ENCODE assay signal across 8 cellular contexts in the genomic region with DNA sequence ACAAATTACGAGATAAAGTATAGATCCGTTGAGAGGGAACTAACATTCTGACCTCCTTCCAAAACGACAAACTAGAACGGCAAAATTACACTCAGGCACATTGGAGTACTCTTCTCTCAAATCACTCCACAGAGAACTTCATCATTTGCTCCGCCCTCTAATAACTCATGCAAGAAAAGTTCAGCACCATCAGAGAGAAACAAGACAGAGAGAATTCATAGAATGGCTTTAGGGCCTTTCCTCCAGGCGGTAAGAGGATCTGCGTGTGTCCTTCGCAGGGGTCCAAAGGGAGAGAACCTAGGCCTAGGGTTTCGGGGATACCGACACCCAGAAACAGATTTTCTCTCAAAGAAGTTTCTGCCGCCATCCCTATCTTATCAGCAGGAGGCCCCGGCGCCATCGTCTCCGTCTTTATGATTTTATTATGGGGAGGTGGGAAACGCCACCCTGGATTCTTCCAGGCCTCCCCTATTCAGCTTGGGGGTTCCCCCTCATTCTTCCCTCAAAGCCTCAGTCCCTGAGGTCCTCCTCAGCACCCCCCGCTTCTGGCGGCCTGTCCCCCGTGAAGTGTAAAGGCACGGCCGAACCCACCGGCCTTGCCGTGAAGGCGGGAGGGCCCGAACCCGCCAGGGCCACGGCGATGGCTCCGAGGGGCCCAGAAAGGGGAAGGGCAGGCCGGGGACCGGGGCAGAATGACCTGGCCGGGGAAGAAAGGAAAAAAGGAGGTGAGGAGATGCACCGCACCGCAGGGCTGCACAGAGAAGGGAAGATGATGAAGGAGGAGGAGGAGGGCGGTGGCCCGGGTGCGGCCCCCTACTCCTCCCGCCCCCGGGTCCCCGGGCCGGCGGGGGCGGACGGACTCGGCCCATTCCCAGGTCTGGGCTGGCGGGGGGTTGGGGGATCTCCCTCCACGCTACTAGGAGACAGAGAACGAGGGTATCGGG. TPM values are rescaled to one million over a fixed set of nuclear protein-coding genes. Genes with fewer than 3 reads are reported as not detected.
DNase-seq lines count a peak whose midpoint lies in the region; ATAC-seq and TF ChIP-seq lines count a peak whose summit lies in the region.

No MANE protein-coding gene starts in this region.

- ATAC-seq in activated CD4-positive, CD25-positive, alpha-beta regulatory T cell treated with anti-CD3 and anti-CD28 coated beads, Interleukin-2, amount 50 U/mL, for 24 hours, result peak; percentile 3 to 21
- ATAC-seq in HG02588 (IDR thresholded peaks at IDR 0.05; ENCODE audit: unreplicated experiment) (peak; percentile 34), WTC11 (peak; percentile 13), lower lobe of right lung (peak; percentile 60 to 63)
- ATAC-seq in stimulated activated naive CD8-positive, alpha-beta T cell treated with anti-CD3 and anti-CD28 coated beads, Interleukin-15, Interleukin-2, amounts not matched to agents 100 U/mL and 50 U/mL, for 24 hours, result peak; percentile 22

- no peak for TF ChIP-seq CTCF in NB4 (IDR thresholded peaks at IDR 0.05; ENCODE audit: low read depth, low read length)
- no peak for TF ChIP-seq CTCF in WTC11 (IDR thresholded peaks at IDR 0.05)
- TF ChIP-seq CTCF in lower lobe of right lung (IDR thresholded peaks at IDR 0.05), result no peak

- no peaks in the 10 kb centered on the region for H3K9me3 Mint-ChIP-seq in WTC11

- H3K36me3 ChIP-seq in effector memory CD4-positive, alpha-beta T cell (ENCODE audit: control insufficient read depth, insufficient read depth, low read length), result peaks cover 7% of the 10 kb centered on the region
- peaks cover 8% of the 10 kb centered on the region for H3K36me3 ChIP-seq in lower lobe of right lung

- H3K27ac Mint-ChIP-seq in WTC11, result peak overlapping the region; percentile 88

- H3K4me3 ChIP-seq in NB4 (ENCODE audit: low read depth, low read length) (peak overlapping the region; percentile 85), lower lobe of right lung (peak overlapping the region; percentile 98)
- H3K4me3 ChIP-seq in effector memory CD4-positive, alpha-beta T cell (ENCODE audit: insufficient read depth, low read depth, low read length, poor library complexity, severe bottlenecking), result peak overlapping the region; percentile 96

- H3K27me3 ChIP-seq in effector memory CD4-positive, alpha-beta T cell (replicated peaks; ENCODE audit: control insufficient read depth, insufficient read depth, low read length, poor library complexity, severe bottlenecking), result no peaks in the 10 kb centered on the region
- H3K27me3 ChIP-seq in lower lobe of right lung (ENCODE audit: low read depth), result no peaks in the 10 kb centered on the region

- peak overlapping the region; percentile 91 for H3K27ac ChIP-seq in effector memory CD4-positive, alpha-beta T cell (ENCODE audit: insufficient read depth, low read length, poor library complexity, severe bottlenecking)
- peak overlapping the region; percentile 91 for H3K27ac ChIP-seq in lower lobe of right lung

- H3K4me1 ChIP-seq in effector memory CD4-positive, alpha-beta T cell (ENCODE audit: control insufficient read depth, insufficient read depth, low read length, poor library complexity, severe bottlenecking), result no peaks in the 10 kb centered on the region
- H3K4me1 ChIP-seq in lower lobe of right lung, result peaks cover 15% of the 10 kb centered on the region

- no peaks in the 10 kb centered on the region for H3K9me3 ChIP-seq in effector memory CD4-positive, alpha-beta T cell (ENCODE audit: control insufficient read depth, low read length)
- H3K9me3 ChIP-seq in lower lobe of right lung, result no peaks in the 10 kb centered on the region

- no peaks in the 10 kb centered on the region for H3K27me3 Mint-ChIP-seq in WTC11 (ENCODE audit: low read depth)

- peak overlapping the region; percentile 85 for H3K4me3 Mint-ChIP-seq in WTC11

- CTCF ChIA-PET in WTC11 (lab: Charles Lee), result interaction anchor here (1.1 to 1.4 kb wide), 2 partner anchors 14 to 91 kb away, joined by 3 read pairs; no protein-coding TSS in a partner anchor

- intact Hi-C loops in lower lobe of right lung (cut with DNase I), result no loop called here

- H3K36me3 Mint-ChIP-seq in WTC11, result peaks cover 4% of the 10 kb centered on the region

- H3K4me1 Mint-ChIP-seq in WTC11, result peaks cover 14% of the 10 kb centered on the region

- TF ChIP-seq POLR2A in NB4 (IDR thresholded peaks at IDR 0.05; ENCODE audit: extremely low read depth, insufficient read length), result no peak

- POLR2A ChIA-PET in WTC11 (lab: Charles Lee), result interaction anchor here (1.0 to 1.5 kb wide), 3 partner anchors 14 to 225 kb away, joined by 4 to 6 read pairs (median 4); partner anchors contain the start of gene DYNLT2B

- DNase-seq in activated CD4-positive, CD25-positive, alpha-beta regulatory T cell treated with anti-CD3 and anti-CD28 coated beads, Interleukin-2, amount 50 U/mL, for 72 hours, result no peak
- peak; percentile 63 for DNase-seq in NB4 (ENCODE audit: low read depth)
- peak; percentile 28 for DNase-seq in WTC11 (ENCODE audit: low spot score)
- peak; percentile 2 to 11 (median 4) for DNase-seq in effector memory CD4-positive, alpha-beta T cell
- DNase-seq in lower lobe of right lung, result peak; percentile 55
- DNase-seq in stimulated activated naive CD8-positive, alpha-beta T cell treated with anti-CD3 and anti-CD28 coated beads, Interleukin-15, Interleukin-2, amounts not matched to agents 100 U/mL and 50 U/mL, for 24 hours, result peak; percentile 39

TF ChIP-seq in WTC11, 78 proteins besides CTCF, POLR2A, EP300 and RAD21:
- TF ChIP-seq FOXK1 (CRISPR knock-in tag; IDR thresholded peaks at IDR 0.05) (0 out of 2 replicates have a peak, but pooled peaks have one; percentile 30), CREB1 (CRISPR knock-in tag; IDR thresholded peaks at IDR 0.05) (no peak)
- TF ChIP-seq, protein P1, sequence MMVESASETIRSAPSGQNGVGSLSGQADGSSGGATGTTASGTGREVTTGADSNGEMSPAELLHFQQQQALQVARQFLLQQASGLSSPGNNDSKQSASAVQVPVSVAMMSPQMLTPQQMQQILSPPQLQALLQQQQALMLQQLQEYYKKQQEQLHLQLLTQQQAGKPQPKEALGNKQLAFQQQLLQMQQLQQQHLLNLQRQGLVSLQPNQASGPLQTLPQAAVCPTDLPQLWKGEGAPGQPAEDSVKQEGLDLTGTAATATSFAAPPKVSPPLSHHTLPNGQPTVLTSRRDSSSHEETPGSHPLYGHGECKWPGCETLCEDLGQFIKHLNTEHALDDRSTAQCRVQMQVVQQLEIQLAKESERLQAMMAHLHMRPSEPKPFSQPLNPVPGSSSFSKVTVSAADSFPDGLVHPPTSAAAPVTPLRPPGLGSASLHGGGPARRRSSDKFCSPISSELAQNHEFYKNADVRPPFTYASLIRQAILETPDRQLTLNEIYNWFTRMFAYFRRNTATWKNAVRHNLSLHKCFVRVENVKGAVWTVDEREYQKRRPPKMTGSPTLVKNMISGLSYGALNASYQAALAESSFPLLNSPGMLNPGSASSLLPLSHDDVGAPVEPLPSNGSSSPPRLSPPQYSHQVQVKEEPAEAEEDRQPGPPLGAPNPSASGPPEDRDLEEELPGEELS (CRISPR knock-in tag; IDR thresholded peaks at IDR 0.05), result no peak

RNA-seq across cellular contexts. Expression of gene UBXN7, which starts 0.8 kb away (rescaled TPM):
- total RNA-seq in WTC11 (2021), result 99.6 to 110 TPM (median 109 TPM) in 3 replicates
- 56.2 TPM for total RNA-seq in lower lobe of right lung
